1 cellular context compared by ENCODE assay signal in the genomic region with DNA sequence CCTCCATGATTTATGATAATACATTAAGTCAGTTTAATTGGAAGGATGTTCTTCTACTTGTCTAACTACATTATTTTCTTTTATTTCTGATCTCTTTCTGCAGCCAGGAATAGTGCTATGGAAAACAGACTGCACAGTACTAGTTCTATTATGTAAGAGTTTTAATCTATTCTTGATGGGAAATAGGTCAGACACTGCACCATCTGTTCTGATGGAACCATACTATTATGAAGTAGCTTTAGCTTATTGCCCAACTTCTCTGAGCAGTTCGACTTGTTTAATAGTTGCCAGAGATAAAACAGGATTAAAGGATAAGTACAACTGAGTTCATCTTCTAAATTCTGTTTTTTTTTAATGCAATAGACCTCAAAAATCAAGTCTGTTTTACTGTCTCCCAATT.
TF ChIP-seq lines count a peak whose summit lies in the region.

No MANE protein-coding gene starts in this region.

TF ChIP-seq in SK-N-SH, 30 proteins besides CTCF, POLR2A, EP300 and RAD21:
- TF ChIP-seq, protein P1, sequence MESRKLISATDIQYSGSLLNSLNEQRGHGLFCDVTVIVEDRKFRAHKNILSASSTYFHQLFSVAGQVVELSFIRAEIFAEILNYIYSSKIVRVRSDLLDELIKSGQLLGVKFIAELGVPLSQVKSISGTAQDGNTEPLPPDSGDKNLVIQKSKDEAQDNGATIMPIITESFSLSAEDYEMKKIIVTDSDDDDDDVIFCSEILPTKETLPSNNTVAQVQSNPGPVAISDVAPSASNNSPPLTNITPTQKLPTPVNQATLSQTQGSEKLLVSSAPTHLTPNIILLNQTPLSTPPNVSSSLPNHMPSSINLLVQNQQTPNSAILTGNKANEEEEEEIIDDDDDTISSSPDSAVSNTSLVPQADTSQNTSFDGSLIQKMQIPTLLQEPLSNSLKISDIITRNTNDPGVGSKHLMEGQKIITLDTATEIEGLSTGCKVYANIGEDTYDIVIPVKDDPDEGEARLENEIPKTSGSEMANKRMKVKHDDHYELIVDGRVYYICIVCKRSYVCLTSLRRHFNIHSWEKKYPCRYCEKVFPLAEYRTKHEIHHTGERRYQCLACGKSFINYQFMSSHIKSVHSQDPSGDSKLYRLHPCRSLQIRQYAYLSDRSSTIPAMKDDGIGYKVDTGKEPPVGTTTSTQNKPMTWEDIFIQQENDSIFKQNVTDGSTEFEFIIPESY (IDR thresholded peaks at IDR 0.05; ENCODE audit: borderline replicate concordance, low read depth): no peak
- TF ChIP-seq, protein P2, sequence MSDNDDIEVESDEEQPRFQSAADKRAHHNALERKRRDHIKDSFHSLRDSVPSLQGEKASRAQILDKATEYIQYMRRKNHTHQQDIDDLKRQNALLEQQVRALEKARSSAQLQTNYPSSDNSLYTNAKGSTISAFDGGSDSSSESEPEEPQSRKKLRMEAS (IDR thresholded peaks at IDR 0.05; ENCODE audit: low read depth): no peak
- no peak for TF ChIP-seq RFX5 (IDR thresholded peaks at IDR 0.05; ENCODE audit: low read length)
